In the genomic region with DNA sequence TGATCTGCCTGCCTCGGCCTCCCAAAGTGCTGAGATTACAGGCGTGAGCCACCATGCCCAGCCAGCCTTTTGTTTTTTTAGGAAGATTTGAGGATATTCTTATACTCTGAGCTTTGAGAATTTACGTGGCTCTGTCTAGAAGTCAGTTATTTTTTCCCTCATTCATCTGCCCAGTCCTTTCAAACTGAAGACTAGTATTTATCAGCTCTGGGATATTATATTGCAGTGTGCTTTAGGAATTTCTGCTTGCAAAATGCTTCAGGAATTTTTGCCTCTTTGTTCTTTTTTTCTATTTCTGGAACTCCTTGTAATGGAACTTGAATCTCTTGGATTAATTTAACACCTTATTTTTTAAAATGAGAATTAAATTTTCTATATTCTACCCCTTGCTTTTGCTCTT, we compare ENCODE assay signal across 19 cellular contexts. TPM values are rescaled to one million over a fixed set of nuclear protein-coding genes. Genes with fewer than 3 reads are reported as not detected.
DNase-seq lines count a peak whose midpoint lies in the region; ATAC-seq, FAIRE-seq and TF ChIP-seq lines count a peak whose summit lies in the region.
"Had no signal": no experiment of that assay in that cellular context is flagged by ENCODE, and none has a peak within 500 bp of the region (broad histone marks: within the 10 kb centered on the region; RNA-seq: fewer than 3 reads in every experiment).

No MANE protein-coding gene starts in this region.

- H3K27me3 ChIP-seq in PC-9 (ENCODE audit: insufficient read depth, low read depth) (no peaks in the 10 kb centered on the region), psoas muscle (ENCODE audit: insufficient read depth in 3 of 3, low read length in 2 of 3) (no peaks in the 10 kb centered on the region), MM.1S (replicated peaks; ENCODE audit: insufficient read depth, low read length) (no peaks in the 10 kb centered on the region)
- H3K27me3 ChIP-seq: upper lobe of right lung had no signal

- peaks cover 85% of the 10 kb centered on the region for H3F3A ChIP-seq in PC-9 (ENCODE audit: insufficient read depth, low read depth)
- H3F3A ChIP-seq in MM.1S (ENCODE audit: insufficient read depth, low read length): no peaks in the 10 kb centered on the region

- TF ChIP-seq RAD21 in A549 (conservative IDR thresholded peaks at IDR 0.05 in 1 of 2, IDR thresholded peaks at IDR 0.05 in 1 of 2): no peak

- TF ChIP-seq EP300 in A549 (IDR thresholded peaks at IDR 0.05): no peak

- no peaks in the 10 kb centered on the region for H3K9me3 ChIP-seq in A549
- no peaks in the 10 kb centered on the region for H3K9me3 ChIP-seq in PC-9 (ENCODE audit: insufficient read depth, low read depth)
- H3K9me3 ChIP-seq in psoas muscle: no peaks in the 10 kb centered on the region
- H3K9me3 ChIP-seq in MM.1S (replicated peaks; ENCODE audit: insufficient read depth, low read length): no peaks in the 10 kb centered on the region
- H3K9me3 ChIP-seq: mucosa of descending colon, upper lobe of right lung had no signal

- H4K20me1 ChIP-seq in PC-9 (ENCODE audit: insufficient read depth) (peaks cover 98% of the 10 kb centered on the region), MM.1S (ENCODE audit: insufficient read depth, low read length) (peaks cover 6% of the 10 kb centered on the region; the same call in 1 of the 2 replicates)

- no peak for DNase-seq in A549 (ENCODE audit: low read depth in 1 of 2, low spot score in 1 of 2)
- DNase-seq in PC-9: no peak
- peak; percentile 62 for DNase-seq in fibroblast of pulmonary artery (ENCODE audit: low read depth)
- DNase-seq in psoas muscle: no peak
- no peak for DNase-seq in NCI-H2171 treated with DMSO at 0.1 percent for 48 hours (lab: John Stamatoyannopoulos, UW)
- no peak for DNase-seq in mesenteric fat pad (ENCODE audit: low spot score)
- no peak for DNase-seq in GM13977 (ENCODE audit: low spot score)
- DNase-seq in MM.1S: no peak
- DNase-seq: activated B cell treated with CpG ODN at 0.5 μM for 24 hours; activated CD4-positive, alpha-beta T cell treated with anti-CD3 and anti-CD28 coated beads, Interleukin-2, amount 50 U/mL, for 48 hours; activated naive CD8-positive, alpha-beta T cell treated with anti-CD3 and anti-CD28 coated beads, Interleukin-2, amount 10 ng/mL, durations not matched to agents 7 days and 5 days; cortex of kidney; mucosa of descending colon; NCI-H1105 treated with DMSO at 0.1 percent for 48 hours; NCI-H2081 treated with DMSO at 0.1 percent for 48 hours; NCI-H510A; T-helper 9 cell; upper lobe of right lung had no signal

- no peak overlapping the region for H3K9ac ChIP-seq in MM.1S (ENCODE audit: low read length)

- TF ChIP-seq CTCF in A549 (IDR thresholded peaks at IDR 0.05) (no peak), PC-9 (conservative IDR thresholded peaks at IDR 0.05) (no peak), fibroblast of pulmonary artery (IDR thresholded peaks at IDR 0.05; ENCODE audit: low read length, missing control alignments) (no peak), psoas muscle (IDR thresholded peaks at IDR 0.05) (no peak), GM13977 (IDR thresholded peaks at IDR 0.05; ENCODE audit: extremely low read depth, insufficient read depth, missing control alignments) (no peak), MM.1S (IDR thresholded peaks at IDR 0.05; ENCODE audit: low read length) (no peak)

- intact Hi-C loops in PC-9 (cut with micrococcal nuclease; ENCODE audit: unreplicated experiment) (loop anchor here (2.0 kb wide), 1 partner anchor 87 kb away; no protein-coding TSS in a partner anchor), psoas muscle (cut with DNase I) (no loop called here)

- no peak overlapping the region for H2AFZ ChIP-seq in PC-9
- H2AFZ ChIP-seq in MM.1S (ENCODE audit: low read length): no peak overlapping the region

- peak overlapping the region; percentile 50 for H3K4me2 ChIP-seq in A549
- peak overlapping the region; percentile 56 for H3K4me2 ChIP-seq in PC-9
- H3K4me2 ChIP-seq in MM.1S (ENCODE audit: low read depth, low read length): no peak overlapping the region

- H3K27ac ChIP-seq in A549 (no peak overlapping the region), PC-9 (peak overlapping the region; percentile 1; the same call in 1 of the 2 replicates), psoas muscle (peak overlapping the region; percentile 75), MM.1S (ENCODE audit: low read length) (no peak overlapping the region)
- H3K27ac ChIP-seq: upper lobe of right lung had no signal

- WGBS in A549 (ENCODE audit: missing lambda C conversion rate): 93% methylated on average over 3 of the region's 3 CpGs
- WGBS in psoas muscle, 3 donors: 34 to 72% (median 35%) methylated on average over 3 of the region's 3 CpGs

- peaks cover 99% of the 10 kb centered on the region for H3K79me2 ChIP-seq in PC-9 (ENCODE audit: low read depth)
- peaks cover 84% of the 10 kb centered on the region for H3K79me2 ChIP-seq in MM.1S (ENCODE audit: low read length)

- TF ChIP-seq POLR2A in A549 (IDR thresholded peaks at IDR 0.05; ENCODE audit: low read length): no peak

- in situ Hi-C loops in GM13977 (cut with MboI; ENCODE audit: low pct_unique_long_range_greater_than_20kb, low sequenced_read_pairs, unreplicated experiment): no loop called here

- POLR2A ChIA-PET in A549 (lab: Yijun Ruan, JAX): no interaction called here
- POLR2A ChIA-PET in PC-9 (lab: Charles Lee; ENCODE audit: unreplicated experiment): interaction anchor here (0.6 to 0.7 kb wide), 2 partner anchors 20 to 76 kb away, joined by 4 to 18 read pairs; no protein-coding TSS in a partner anchor

- no peak overlapping the region for H3K4me3 ChIP-seq in A549
- no peak overlapping the region for H3K4me3 ChIP-seq in PC-9
- no peak overlapping the region for H3K4me3 ChIP-seq in fibroblast of pulmonary artery (replicated peaks; ENCODE audit: low read depth, low read length)
- H3K4me3 ChIP-seq in psoas muscle: no peak overlapping the region
- H3K4me3 ChIP-seq in MM.1S (ENCODE audit: low read length): no peak overlapping the region
- H3K4me3 ChIP-seq: mucosa of descending colon, upper lobe of right lung had no signal

- ATAC-seq in A549 (no peak), psoas muscle (no peak)
- ATAC-seq: mucosa of descending colon, upper lobe of right lung had no signal

- H3K4me1 ChIP-seq in A549 (peaks cover 57% of the 10 kb centered on the region), PC-9 (replicated peaks; ENCODE audit: insufficient read depth) (peaks cover 74% of the 10 kb centered on the region), psoas muscle (peaks cover 72% of the 10 kb centered on the region), MM.1S (ENCODE audit: low read length) (no peaks in the 10 kb centered on the region)

- FAIRE-seq in A549 (lab: Jason Lieb, UNC): no peak
- FAIRE-seq: H54 had no signal

- H3K9me2 ChIP-seq in PC-9 (ENCODE audit: insufficient read depth) (no peaks in the 10 kb centered on the region), MM.1S (replicated peaks; ENCODE audit: insufficient read depth, low read length) (no peaks in the 10 kb centered on the region)

- BruUV-seq in PC-9 (replicated peaks; lab: Mats Ljungman, UMichigan): no TSS peak

- CTCF ChIA-PET in A549 (lab: Yijun Ruan, JAX) (interaction anchor here (0.8 to 1.4 kb wide), 3 partner anchors 16 to 193 kb away, joined by 3 to 7 read pairs (median 3); no protein-coding TSS in a partner anchor), PC-9 (lab: Charles Lee) (interaction anchor here (0.5 to 1.2 kb wide), 4 partner anchors 22 to 41 kb away, joined by 3 to 8 read pairs (median 3); no protein-coding TSS in a partner anchor)

- H3K36me3 ChIP-seq in PC-9 (ENCODE audit: low read depth) (peaks cover 22% of the 10 kb centered on the region), psoas muscle (ENCODE audit: insufficient read depth in 1 of 2, low read depth in 1 of 2) (no peaks in the 10 kb centered on the region), MM.1S (replicated peaks; ENCODE audit: insufficient read depth, low read length) (no peaks in the 10 kb centered on the region)
- H3K36me3 ChIP-seq: upper lobe of right lung had no signal

TF ChIP-seq in A549, 52 proteins besides CTCF, POLR2A, EP300 and RAD21 (continues in another document):
- TF ChIP-seq, protein P1, sequence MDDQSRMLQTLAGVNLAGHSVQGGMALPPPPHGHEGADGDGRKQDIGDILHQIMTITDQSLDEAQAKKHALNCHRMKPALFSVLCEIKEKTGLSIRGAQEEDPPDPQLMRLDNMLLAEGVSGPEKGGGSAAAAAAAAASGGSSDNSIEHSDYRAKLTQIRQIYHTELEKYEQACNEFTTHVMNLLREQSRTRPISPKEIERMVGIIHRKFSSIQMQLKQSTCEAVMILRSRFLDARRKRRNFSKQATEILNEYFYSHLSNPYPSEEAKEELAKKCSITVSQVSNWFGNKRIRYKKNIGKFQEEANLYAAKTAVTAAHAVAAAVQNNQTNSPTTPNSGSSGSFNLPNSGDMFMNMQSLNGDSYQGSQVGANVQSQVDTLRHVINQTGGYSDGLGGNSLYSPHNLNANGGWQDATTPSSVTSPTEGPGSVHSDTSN (IDR thresholded peaks at IDR 0.05): no peak
- no peak for TF ChIP-seq BHLHE40 (IDR thresholded peaks at IDR 0.05; ENCODE audit: low read depth, low read length)
- TF ChIP-seq TFCP2L1 (CRISPR knock-in tag; IDR thresholded peaks at IDR 0.05): no peak
- no peak for TF ChIP-seq SMC3 (IDR thresholded peaks at IDR 0.05)
- no peak for TF ChIP-seq RNF2 (IDR thresholded peaks at IDR 0.05; ENCODE audit: borderline replicate concordance, low read depth)
- TF ChIP-seq KDM1A (IDR thresholded peaks at IDR 0.05; ENCODE audit: low read depth): no peak
- TF ChIP-seq, protein P2, sequence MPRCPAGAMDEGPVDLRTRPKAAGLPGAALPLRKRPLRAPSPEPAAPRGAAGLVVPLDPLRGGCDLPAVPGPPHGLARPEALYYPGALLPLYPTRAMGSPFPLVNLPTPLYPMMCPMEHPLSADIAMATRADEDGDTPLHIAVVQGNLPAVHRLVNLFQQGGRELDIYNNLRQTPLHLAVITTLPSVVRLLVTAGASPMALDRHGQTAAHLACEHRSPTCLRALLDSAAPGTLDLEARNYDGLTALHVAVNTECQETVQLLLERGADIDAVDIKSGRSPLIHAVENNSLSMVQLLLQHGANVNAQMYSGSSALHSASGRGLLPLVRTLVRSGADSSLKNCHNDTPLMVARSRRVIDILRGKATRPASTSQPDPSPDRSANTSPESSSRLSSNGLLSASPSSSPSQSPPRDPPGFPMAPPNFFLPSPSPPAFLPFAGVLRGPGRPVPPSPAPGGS (IDR thresholded peaks at IDR 0.05): no peak
- TF ChIP-seq ZSCAN20 (CRISPR knock-in tag; IDR thresholded peaks at IDR 0.05): no peak
- no peak for TF ChIP-seq ZFP36 (IDR thresholded peaks at IDR 0.05; ENCODE audit: borderline replicate concordance, partially characterized antibody)
- no peak for TF ChIP-seq RFX5 (IDR thresholded peaks at IDR 0.05)

RNA-seq across cellular contexts. Expression of a gene that starts 22.6 kb away (rescaled TPM):
- polyA plus RNA-seq in A549 (2011; rRNA removed) (160 and 209 TPM in 2 replicates), A549 (2017; fragmentation: RNase III; extraction: RNeasy Plus Mini Kit Qiagen cat#74134 plus additional on column Dnase treatment) (89.1 to 142 TPM (median 128 TPM) in 3 replicates), psoas muscle (10 to 100 TPM; 13.5 to 33.4 (median 21.9) TPM)
- polyA plus RNA-seq in A549 (2012; cell fraction: cytosol; rRNA removed): 35.0 and 40.1 TPM in 2 replicates
- polyA plus RNA-seq in A549 (2012; cell fraction: nucleus; rRNA removed): 48.9 and 60.2 TPM in 2 replicates
- polyA minus RNA-seq in A549 (2011; rRNA and poly(A)+ RNA removed): 149 and 161 TPM in 2 replicates
- total RNA-seq in PC-9 (2021) (300 and 446 TPM in 2 replicates), psoas muscle (100 to 1,000 TPM in 1 of 4 donors, 10 to 100 TPM in 3; 25.3 to 136 (median 46.4) TPM), mesenteric fat pad (58.7 TPM)

Comparison
In these comparisons a context has a peak if more than half of its experiments do, and no peak if none do; other contexts are left out.
1. H3K27ac ChIP-seq: peak in PC-9 (single experiment) and psoas muscle (single experiment); none in A549 (0 of 2) and MM.1S (single experiment).